8 cellular contexts compared by ENCODE assay signal in the genomic region with DNA sequence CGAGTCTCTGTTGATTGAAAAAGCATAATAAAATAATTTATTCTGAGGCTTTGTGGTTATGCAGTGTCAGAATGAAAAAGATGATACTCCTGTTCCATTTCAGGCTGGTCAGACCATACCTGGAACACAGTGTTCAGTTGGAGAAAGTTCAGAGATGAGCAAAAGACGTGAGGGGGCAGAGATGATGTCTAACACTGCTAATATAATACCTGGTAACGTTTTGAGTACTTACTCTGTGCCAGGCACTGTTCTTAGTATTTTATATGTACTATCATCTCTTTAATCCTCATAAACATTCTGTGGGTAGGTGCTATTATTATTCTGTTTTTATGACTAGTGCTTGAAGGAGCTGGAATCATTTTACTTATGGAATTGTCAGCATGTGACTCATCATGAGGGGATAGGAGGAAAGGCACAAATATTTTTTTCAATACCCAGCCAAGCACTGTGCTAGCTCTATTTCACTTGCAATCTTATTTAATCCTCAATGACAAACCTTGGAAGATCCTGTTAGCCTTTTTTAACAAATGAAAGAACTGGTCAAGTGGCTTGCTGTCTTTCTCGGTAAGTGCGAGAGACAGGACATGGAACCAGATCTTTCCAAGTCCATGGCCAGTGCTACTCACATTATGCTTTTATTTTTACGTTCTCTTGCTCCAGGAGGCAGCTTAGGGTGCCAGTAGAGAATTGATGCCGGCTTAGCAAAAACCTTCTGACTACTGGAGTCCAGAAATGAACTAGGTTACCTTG. TPM values are rescaled to one million over a fixed set of nuclear protein-coding genes. Genes with fewer than 3 reads are reported as not detected.
DNase-seq lines count a peak whose midpoint lies in the region; ATAC-seq and TF ChIP-seq lines count a peak whose summit lies in the region.

No MANE protein-coding gene starts in this region.

- DNase-seq in Calu3 (no peak), Right ventricle myocardium superior (no peak), T-helper 9 cell (no peak), endothelial cell (ENCODE audit: low spot score) (no peak), NCI-H1930 (lab: John Stamatoyannopoulos, UW) (no peak)
- no peak for DNase-seq in activated T-helper 1 cell treated with anti-CD3 and anti-CD28 coated beads, Interleukin-12 subunit alpha, Interleukin-12 subunit beta, Interleukin-2, Interleukin-4 antibody, amounts not matched to agents 30 ng/mL and 10 ng/mL and 1 ng/mL, durations not matched to agents 14 hours and 24 hours and 36 hours (ENCODE audit: low spot score)

- intact Hi-C loops in Calu3 (cut with micrococcal nuclease; ENCODE audit: unreplicated experiment) (no loop called here), Right ventricle myocardium superior (cut with DNase I) (no loop called here)
- intact Hi-C loops in activated T-helper 1 cell treated with anti-CD3 and anti-CD28 coated beads, Interleukin-12 subunit alpha, Interleukin-12 subunit beta, Interleukin-2, Interleukin-4 antibody, amounts not matched to agents 30 ng/mL and 10 ng/mL and 1 ng/mL, durations not matched to agents 14 hours and 24 hours and 36 hours (cut with micrococcal nuclease): loop anchor here (1.0 to 5.0 kb wide), 11 partner anchors 12 to 417 kb away; a partner anchor contains a TSS

- H3K27me3 Mint-ChIP-seq in Calu3 (ENCODE audit: unreplicated experiment) (no peaks in the 10 kb centered on the region), endothelial cell (ENCODE audit: unreplicated experiment) (no peaks in the 10 kb centered on the region)
- no peaks in the 10 kb centered on the region for H3K27me3 Mint-ChIP-seq in activated T-helper 1 cell treated with anti-CD3 and anti-CD28 coated beads, Interleukin-12 subunit alpha, Interleukin-12 subunit beta, Interleukin-2, Interleukin-4 antibody, amounts not matched to agents 30 ng/mL and 10 ng/mL and 1 ng/mL, durations not matched to agents 14 hours and 24 hours and 36 hours (ENCODE audit: insufficient read depth)
- H3K27me3 Mint-ChIP-seq in stimulated activated memory B cell treated with anti-CD40 and anti-IgM and Interleukin-4, amounts not matched to agents 10 μg/mL and 1 μg/mL and 100 μg/mL, for 72 hours: no peaks in the 10 kb centered on the region

- H3K4me1 Mint-ChIP-seq in Calu3 (ENCODE audit: low read depth, unreplicated experiment): peaks cover 44% of the 10 kb centered on the region
- peaks cover 69% of the 10 kb centered on the region for H3K4me1 Mint-ChIP-seq in activated T-helper 1 cell treated with anti-CD3 and anti-CD28 coated beads, Interleukin-12 subunit alpha, Interleukin-12 subunit beta, Interleukin-2, Interleukin-4 antibody, amounts not matched to agents 30 ng/mL and 10 ng/mL and 1 ng/mL, durations not matched to agents 14 hours and 24 hours and 36 hours (ENCODE audit: low read depth)
- peaks cover 65% of the 10 kb centered on the region for H3K4me1 Mint-ChIP-seq in stimulated activated memory B cell treated with anti-CD40 and anti-IgM and Interleukin-4, amounts not matched to agents 10 μg/mL and 1 μg/mL and 100 μg/mL, for 72 hours
- H3K4me1 Mint-ChIP-seq in endothelial cell (ENCODE audit: unreplicated experiment): peaks cover 4% of the 10 kb centered on the region

- H3K4me3 Mint-ChIP-seq in Calu3 (ENCODE audit: low read depth, unreplicated experiment): peak overlapping the region; percentile 15
- peak overlapping the region; percentile 56 for H3K4me3 Mint-ChIP-seq in activated T-helper 1 cell treated with anti-CD3 and anti-CD28 coated beads, Interleukin-12 subunit alpha, Interleukin-12 subunit beta, Interleukin-2, Interleukin-4 antibody, amounts not matched to agents 30 ng/mL and 10 ng/mL and 1 ng/mL, durations not matched to agents 14 hours and 24 hours and 36 hours
- no peak overlapping the region for H3K4me3 Mint-ChIP-seq in stimulated activated memory B cell treated with anti-CD40 and anti-IgM and Interleukin-4, amounts not matched to agents 10 μg/mL and 1 μg/mL and 100 μg/mL, for 72 hours
- no peak overlapping the region for H3K4me3 Mint-ChIP-seq in endothelial cell (ENCODE audit: unreplicated experiment)

- ATAC-seq in HG02642 (IDR thresholded peaks at IDR 0.05; ENCODE audit: poor library complexity, unreplicated experiment) (peak; percentile 63), Right ventricle myocardium superior (ENCODE audit: poor library complexity) (peak; percentile 44)
- ATAC-seq in stimulated activated memory B cell treated with anti-CD40 and anti-IgM and Interleukin-4, amounts not matched to agents 10 μg/mL and 1 μg/mL and 100 μg/mL, for 72 hours: peak; percentile 67

- no peaks in the 10 kb centered on the region for H3K36me3 Mint-ChIP-seq in Calu3 (ENCODE audit: insufficient read depth, unreplicated experiment)
- H3K36me3 Mint-ChIP-seq in activated T-helper 1 cell treated with anti-CD3 and anti-CD28 coated beads, Interleukin-12 subunit alpha, Interleukin-12 subunit beta, Interleukin-2, Interleukin-4 antibody, amounts not matched to agents 30 ng/mL and 10 ng/mL and 1 ng/mL, durations not matched to agents 14 hours and 24 hours and 36 hours (ENCODE audit: low read depth): peaks cover 22% of the 10 kb centered on the region
- H3K36me3 Mint-ChIP-seq in stimulated activated memory B cell treated with anti-CD40 and anti-IgM and Interleukin-4, amounts not matched to agents 10 μg/mL and 1 μg/mL and 100 μg/mL, for 72 hours: peaks cover 22% of the 10 kb centered on the region
- no peaks in the 10 kb centered on the region for H3K36me3 Mint-ChIP-seq in endothelial cell (ENCODE audit: low read depth, unreplicated experiment)

- BruUV-seq in Calu3 (replicated peaks; lab: Mats Ljungman, UMichigan): no TSS peak

- H3K27ac Mint-ChIP-seq in Calu3 (ENCODE audit: unreplicated experiment) (peak overlapping the region; percentile 58), endothelial cell (ENCODE audit: unreplicated experiment) (no peak overlapping the region)
- H3K27ac Mint-ChIP-seq in activated T-helper 1 cell treated with anti-CD3 and anti-CD28 coated beads, Interleukin-12 subunit alpha, Interleukin-12 subunit beta, Interleukin-2, Interleukin-4 antibody, amounts not matched to agents 30 ng/mL and 10 ng/mL and 1 ng/mL, durations not matched to agents 14 hours and 24 hours and 36 hours: peak overlapping the region; percentile 96
- H3K27ac Mint-ChIP-seq in stimulated activated memory B cell treated with anti-CD40 and anti-IgM and Interleukin-4, amounts not matched to agents 10 μg/mL and 1 μg/mL and 100 μg/mL, for 72 hours: peak overlapping the region; percentile 84

- CTCF ChIA-PET in Calu3 (lab: Charles Lee): interaction anchor here (0.8 to 1.6 kb wide), 5 partner anchors 12 to 100 kb away, joined by 3 to 5 read pairs (median 4); a partner anchor contains a TSS

- H3K9me3 Mint-ChIP-seq in Calu3 (ENCODE audit: low read depth, unreplicated experiment): no peaks in the 10 kb centered on the region
- H3K9me3 Mint-ChIP-seq in activated T-helper 1 cell treated with anti-CD3 and anti-CD28 coated beads, Interleukin-12 subunit alpha, Interleukin-12 subunit beta, Interleukin-2, Interleukin-4 antibody, amounts not matched to agents 30 ng/mL and 10 ng/mL and 1 ng/mL, durations not matched to agents 14 hours and 24 hours and 36 hours: peaks cover 7% of the 10 kb centered on the region
- H3K9me3 Mint-ChIP-seq in stimulated activated memory B cell treated with anti-CD40 and anti-IgM and Interleukin-4, amounts not matched to agents 10 μg/mL and 1 μg/mL and 100 μg/mL, for 72 hours: peaks cover 3% of the 10 kb centered on the region
- H3K9me3 Mint-ChIP-seq in endothelial cell (ENCODE audit: unreplicated experiment): no peaks in the 10 kb centered on the region

- TF ChIP-seq CTCF in Calu3 (IDR thresholded peaks at IDR 0.05; ENCODE audit: unreplicated experiment) (no peak), endothelial cell (IDR thresholded peaks at IDR 0.05; ENCODE audit: unreplicated experiment) (no peak)

RNA-seq across cellular contexts. Expression of a gene that starts 31.9 kb away (rescaled TPM):
- total RNA-seq in Calu3 (2022) (193 and 206 TPM in 2 replicates), Right ventricle myocardium superior (39.4 TPM), endothelial cell (ENCODE audit: unreplicated experiment) (86.4 TPM)
- total RNA-seq in activated T-helper 1 cell treated with anti-CD3 and anti-CD28 coated beads, Interleukin-12 subunit alpha, Interleukin-12 subunit beta, Interleukin-2, Interleukin-4 antibody, amounts not matched to agents 30 ng/mL and 10 ng/mL and 1 ng/mL, durations not matched to agents 14 hours and 24 hours and 36 hours: 144 and 149 TPM in 2 replicates

Comparison
In these comparisons a context has a peak if more than half of its experiments do, and no peak if none do; other contexts are left out.
1. H3K4me3 Mint-ChIP-seq: peak in Calu3 (single experiment) and activated T-helper 1 cell treated with anti-CD3 and anti-CD28 coated beads, Interleukin-12 subunit alpha, Interleukin-12 subunit beta, Interleukin-2, Interleukin-4 antibody, amounts not matched to agents 30 ng/mL and 10 ng/mL and 1 ng/mL, durations not matched to agents 14 hours and 24 hours and 36 hours (single experiment); none in stimulated activated memory B cell treated with anti-CD40 and anti-IgM and Interleukin-4, amounts not matched to agents 10 μg/mL and 1 μg/mL and 100 μg/mL, for 72 hours (single experiment) and endothelial cell (single experiment).
2. Peak in every context shown above with its lines, with median percentiles within 50 percentile points of each other: ATAC-seq.